ENCODE assay signal across 7 cellular contexts in the genomic region with DNA sequence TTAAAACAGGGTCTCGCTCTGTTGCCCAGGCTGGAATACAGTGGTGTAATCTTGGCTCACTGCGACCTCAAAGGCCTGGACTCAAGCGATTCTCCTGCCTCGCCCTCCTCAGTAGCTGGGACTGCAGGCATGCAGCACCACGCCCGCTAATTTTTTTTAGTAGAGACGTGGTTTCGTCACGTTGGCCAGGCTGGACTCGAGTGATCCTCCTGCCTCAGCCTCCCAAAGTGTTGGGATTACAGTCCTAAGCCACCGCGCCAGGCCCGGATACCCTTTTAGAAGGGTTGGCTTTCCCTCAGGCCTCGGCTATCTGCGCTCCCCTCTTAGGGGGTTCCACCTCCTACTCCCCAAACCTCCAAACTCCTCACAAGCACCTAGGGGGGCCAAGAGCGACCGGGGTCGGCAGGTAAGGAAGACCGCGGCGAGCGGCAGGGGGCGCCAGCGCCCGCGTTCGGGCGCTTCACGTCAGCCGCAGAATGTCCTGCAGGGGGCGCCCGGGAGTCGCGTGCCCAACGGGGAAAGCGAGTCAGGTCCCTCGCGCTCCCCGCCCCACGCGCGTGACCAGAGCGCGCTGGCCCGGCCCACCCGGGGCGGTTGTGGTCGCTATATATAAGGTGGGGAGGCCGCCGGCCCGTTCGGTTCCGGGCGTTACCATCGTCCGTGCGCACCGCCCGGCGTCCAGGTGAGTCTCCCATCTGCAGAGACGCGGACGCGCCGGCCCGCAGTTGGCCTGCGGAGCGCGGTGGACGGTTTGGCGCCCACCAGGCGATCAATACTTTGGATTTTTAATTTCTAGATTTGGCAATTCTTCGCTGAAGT. TPM values are rescaled to one million over a fixed set of nuclear protein-coding genes. Genes with fewer than 3 reads are reported as not detected.
DNase-seq lines count a peak whose midpoint lies in the region; ATAC-seq, FAIRE-seq and TF ChIP-seq lines count a peak whose summit lies in the region.

No MANE protein-coding gene starts in this region.

- peaks cover 14% of the 10 kb centered on the region for H3K27me3 Mint-ChIP-seq in activated naive CD8-positive, alpha-beta T cell treated with anti-CD3 and anti-CD28 coated beads for 36 hours

- no peaks in the 10 kb centered on the region for H3K9me3 Mint-ChIP-seq in activated naive CD8-positive, alpha-beta T cell treated with anti-CD3 and anti-CD28 coated beads for 36 hours

- DNase-seq in RWPE2 (ENCODE audit: low spot score) = peak; percentile 79
- DNase-seq in activated naive CD8-positive, alpha-beta T cell treated with anti-CD3 and anti-CD28 coated beads for 36 hours = peak; percentile 84
- DNase-seq in left cardiac atrium = peak; percentile 75
- peak; percentile 51 for DNase-seq in prostate gland (ENCODE audit: low spot score)
- peak; percentile 79 for DNase-seq in urothelium cell line (ENCODE audit: low spot score)

- intact Hi-C loops in left cardiac atrium (cut with DNase I) (loop anchor here in 1 of 2 donors (1.0 kb wide), 1 partner anchor 28 kb away; no protein-coding TSS in a partner anchor), prostate gland (cut with DNase I) (no loop called here)

- H3K4me1 ChIP-seq in RWPE2 (ENCODE audit: insufficient read depth, poor library complexity, severe bottlenecking) = no peaks in the 10 kb centered on the region
- H3K4me1 ChIP-seq in prostate gland (replicated peaks) = no peaks in the 10 kb centered on the region

- TF ChIP-seq CTCF in RWPE2 (IDR thresholded peaks at IDR 0.05; ENCODE audit: poor library complexity, severe bottlenecking) (peak; percentile 100), prostate gland (IDR thresholded peaks at IDR 0.05) (peak; percentile 96 to 99 (median 98))

- H3K4me3 Mint-ChIP-seq in activated naive CD8-positive, alpha-beta T cell treated with anti-CD3 and anti-CD28 coated beads for 36 hours = peak overlapping the region; percentile 37

- peak; percentile 25 for TF ChIP-seq POLR2A in prostate gland (IDR thresholded peaks at IDR 0.05)

- no peaks in the 10 kb centered on the region for H3K36me3 ChIP-seq in RWPE2 (ENCODE audit: low read depth)
- H3K36me3 ChIP-seq in prostate gland = no peaks in the 10 kb centered on the region

- no peaks in the 10 kb centered on the region for H3K27me3 ChIP-seq in RWPE2 (ENCODE audit: insufficient read depth, poor library complexity, severe bottlenecking)
- H3K27me3 ChIP-seq in prostate gland (replicated peaks; ENCODE audit: insufficient read depth) = no peaks in the 10 kb centered on the region

- no peak overlapping the region for H3K27ac Mint-ChIP-seq in activated naive CD8-positive, alpha-beta T cell treated with anti-CD3 and anti-CD28 coated beads for 36 hours

- H3K9me3 ChIP-seq in RWPE2 (ENCODE audit: severe bottlenecking) (no peaks in the 10 kb centered on the region), prostate gland (no peaks in the 10 kb centered on the region)

- H3K36me3 Mint-ChIP-seq in activated naive CD8-positive, alpha-beta T cell treated with anti-CD3 and anti-CD28 coated beads for 36 hours = no peaks in the 10 kb centered on the region

- no peak for FAIRE-seq in urothelium cell line (lab: Jason Lieb, UNC)

- H3K4me3 ChIP-seq in RWPE2 (ENCODE audit: severe bottlenecking) (peak overlapping the region; percentile 47), prostate gland (peak overlapping the region; percentile 26 to 39)

- WGBS in prostate gland = 17% methylated on average over 62 of the region's 73 CpGs

- ATAC-seq in GM18517 (IDR thresholded peaks at IDR 0.05; ENCODE audit: unreplicated experiment) (peak; percentile 57), HG03159 (IDR thresholded peaks at IDR 0.05; ENCODE audit: unreplicated experiment) (peak; percentile 65), RWPE2 (ENCODE audit: low read depth) (peak; percentile 88), left cardiac atrium (peak; percentile 89 to 90)

- peaks cover 5% of the 10 kb centered on the region for H3K4me1 Mint-ChIP-seq in activated naive CD8-positive, alpha-beta T cell treated with anti-CD3 and anti-CD28 coated beads for 36 hours

- H3K27ac ChIP-seq in RWPE2 (ENCODE audit: poor library complexity, severe bottlenecking) = no peak overlapping the region
- H3K27ac ChIP-seq in prostate gland = no peak overlapping the region

RNA-seq across cellular contexts. Expression of a gene that starts 51.8 kb away (rescaled TPM):
- 1 to 10 TPM; 4.9 to 5.0 TPM for total RNA-seq in activated naive CD8-positive, alpha-beta T cell treated with anti-CD3 and anti-CD28 coated beads for 36 hours
- total RNA-seq in left cardiac atrium (10 to 100 TPM; 32.9 to 47.4 TPM), prostate gland (100 to 1,000 TPM in 1 of 2 donors, 10 to 100 TPM in 1; 12.9 to 254 TPM)
